In the genomic region with DNA sequence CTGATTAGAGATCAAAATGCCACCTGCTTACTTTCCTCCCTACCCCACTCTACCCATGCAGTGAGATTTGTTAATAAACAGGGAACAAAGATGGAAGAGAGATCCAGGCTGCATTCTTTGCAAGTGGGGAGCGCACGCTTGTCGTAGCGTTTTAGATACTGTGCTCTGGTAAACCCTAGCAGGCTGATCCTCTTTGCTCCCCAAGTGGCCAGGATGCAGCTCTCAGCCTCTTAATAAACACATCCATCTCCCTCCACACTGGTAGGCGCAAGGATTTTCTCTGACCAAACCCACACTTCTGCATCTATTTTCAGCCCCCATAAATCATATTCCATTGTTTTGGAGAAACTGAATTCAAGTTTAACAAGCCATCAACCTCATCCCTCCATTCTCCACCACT, we compare ENCODE assay signal across 22 cellular contexts.
A peak's percentile ranks its signal among the peaks of the same experiment; 100 is the strongest.
DNase-seq lines count a peak whose midpoint lies in the region; ATAC-seq lines count a peak whose summit lies in the region.
"Had no signal": no experiment of that assay in that cellular context is flagged by ENCODE, and none has a peak within 500 bp of the region (broad histone marks: within the 10 kb centered on the region; RNA-seq: fewer than 3 reads in every experiment).

No MANE protein-coding gene starts in this region.

- ATAC-seq in HG02588 (IDR thresholded peaks at IDR 0.05; ENCODE audit: unreplicated experiment), result no peak
- ATAC-seq in HG02763 (IDR thresholded peaks at IDR 0.05; ENCODE audit: unreplicated experiment), result no peak
- ATAC-seq: body of pancreas, K562, left lobe of liver had no signal

- H3K9me3 ChIP-seq in endocrine pancreas (ENCODE audit: control insufficient read depth, low read length), result no peaks in the 10 kb centered on the region
- H3K9me3 ChIP-seq: BE2C, body of pancreas had no signal

- H3K9ac ChIP-seq in endocrine pancreas (ENCODE audit: control insufficient read depth, insufficient read depth, low read length), result peak overlapping the region; percentile 19

- no peaks in the 10 kb centered on the region for H3K27me3 ChIP-seq in endocrine pancreas (ENCODE audit: control insufficient read depth, insufficient read depth, low read length)
- H3K27me3 ChIP-seq: BE2C, body of pancreas had no signal

- no peaks in the 10 kb centered on the region for H3K4me1 ChIP-seq in endocrine pancreas (ENCODE audit: control insufficient read depth, insufficient read depth, low read length)

- DNase-seq in NCI-H748 (lab: John Stamatoyannopoulos, UW; ENCODE audit: unreplicated experiment), result peak; percentile 5
- no peak for DNase-seq in NCI-H748 treated with DMSO at 0.1 percent for 48 hours (lab: John Stamatoyannopoulos, UW)
- peak; percentile 11 for DNase-seq in NCI-H2227 (lab: John Stamatoyannopoulos, UW; ENCODE audit: unreplicated experiment)
- DNase-seq in retina, result peak; percentile 23
- DNase-seq in NCI-H2196 (lab: John Stamatoyannopoulos, UW; ENCODE audit: unreplicated experiment), result no peak
- DNase-seq: activated B cell treated with CpG ODN at 0.5 μM for 24 hours; activated CD4-positive, alpha-beta memory T cell treated with anti-CD3 and anti-CD28 coated beads for 36 hours; activated naive CD8-positive, alpha-beta T cell treated with anti-CD3 and anti-CD28 coated beads, Interleukin-2, amount 10 ng/mL, durations not matched to agents 7 days and 5 days; BE2C; body of pancreas; GOT3; mesendoderm; MM.1S; naive B cell; NCI-H146; NCI-H446 treated with DMSO at 0.1 percent for 48 hours had no signal

- H3K4me3 ChIP-seq in endocrine pancreas (ENCODE audit: control insufficient read depth, insufficient read depth, low read length), result peak overlapping the region; percentile 29
- H3K4me3 ChIP-seq: body of pancreas, coronary artery, K562 had no signal

- no peaks in the 10 kb centered on the region for H3K36me3 ChIP-seq in endocrine pancreas (ENCODE audit: control insufficient read depth, insufficient read depth, low read length)
- H3K36me3 ChIP-seq: BE2C had no signal

Comparison
In these comparisons a context has a peak if more than half of its experiments do, and no peak if none do; other contexts are left out.
1. DNase-seq: peak in NCI-H748 (single experiment), NCI-H2227 (single experiment) and retina (single experiment); none in NCI-H748 treated with DMSO at 0.1 percent for 48 hours (single experiment) and NCI-H2196 (single experiment).